8 cellular contexts compared by ENCODE assay signal in the genomic region with DNA sequence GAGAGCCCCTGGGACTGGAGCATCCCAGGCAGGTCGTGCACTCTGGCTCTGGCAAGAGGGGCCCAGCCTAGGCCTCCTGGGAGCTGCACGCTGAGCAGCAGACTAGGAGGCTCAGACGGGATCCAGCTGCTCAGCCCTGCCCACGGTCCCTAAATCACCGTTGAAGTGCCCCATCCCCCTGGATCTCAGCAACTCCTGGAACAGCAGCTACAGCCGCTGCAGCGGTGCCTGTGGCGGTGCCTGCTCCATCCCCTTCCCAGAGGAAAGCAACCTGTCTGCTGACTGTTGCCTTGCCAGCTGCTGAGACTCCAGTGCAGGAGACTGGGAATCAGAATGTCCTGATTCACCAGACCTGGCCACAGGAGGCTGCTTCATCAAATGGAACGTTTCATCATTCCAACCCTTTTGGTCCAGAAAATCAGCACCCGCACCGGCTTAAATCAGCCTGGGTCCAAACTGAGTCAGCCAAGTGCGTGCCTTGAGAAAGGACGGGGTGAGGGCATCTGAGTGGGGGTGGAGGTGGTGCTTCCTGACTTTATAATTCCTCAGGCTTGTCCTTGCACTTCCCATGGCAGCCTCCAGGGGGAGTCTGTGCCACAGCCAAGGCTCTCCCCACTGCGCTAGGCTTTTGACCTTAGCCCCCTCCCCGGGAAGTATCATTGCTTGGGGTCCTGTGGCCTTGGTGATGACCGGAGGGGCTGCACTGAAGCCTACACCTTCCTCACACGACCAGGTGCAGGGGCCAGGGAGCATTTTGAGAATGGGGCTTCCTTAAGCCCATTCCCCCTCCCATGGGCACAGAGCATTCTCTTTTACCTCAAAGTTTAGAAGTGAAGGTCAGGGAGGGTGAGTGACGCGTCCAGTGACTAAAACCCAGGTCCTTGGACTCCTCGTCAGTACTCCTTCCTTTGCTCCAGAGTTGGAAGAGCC. TPM values are rescaled to one million over a fixed set of nuclear protein-coding genes. Genes with fewer than 3 reads are reported as not detected.
DNase-seq lines count a peak whose midpoint lies in the region; ATAC-seq and TF ChIP-seq lines count a peak whose summit lies in the region.

No MANE protein-coding gene starts in this region.

- no peaks in the 10 kb centered on the region for H3K9me3 Mint-ChIP-seq in activated T-cell treated with anti-CD3 and anti-CD28 coated beads, Interleukin-2, amount 50 U/mL, for 72 hours
- peaks cover 4% of the 10 kb centered on the region for H3K9me3 Mint-ChIP-seq in progenitor cell of endocrine pancreas (ENCODE audit: low read depth)

- H3K4me3 Mint-ChIP-seq in activated T-cell treated with anti-CD3 and anti-CD28 coated beads, Interleukin-2, amount 50 U/mL, for 72 hours, result no peak overlapping the region
- no peak overlapping the region for H3K4me3 Mint-ChIP-seq in progenitor cell of endocrine pancreas (ENCODE audit: low read depth)

- peaks cover 33% of the 10 kb centered on the region for H3K27me3 Mint-ChIP-seq in activated T-cell treated with anti-CD3 and anti-CD28 coated beads, Interleukin-2, amount 50 U/mL, for 72 hours (ENCODE audit: low read depth)
- peaks cover 12% of the 10 kb centered on the region for H3K27me3 Mint-ChIP-seq in progenitor cell of endocrine pancreas

- H3K27ac Mint-ChIP-seq in activated T-cell treated with anti-CD3 and anti-CD28 coated beads, Interleukin-2, amount 50 U/mL, for 72 hours, result no peak overlapping the region
- no peak overlapping the region for H3K27ac Mint-ChIP-seq in progenitor cell of endocrine pancreas

- TF ChIP-seq CTCF in progenitor cell of endocrine pancreas (IDR thresholded peaks at IDR 0.05; ENCODE audit: unreplicated experiment), result peak; percentile 63

- peaks cover 8% of the 10 kb centered on the region for H3K4me1 Mint-ChIP-seq in activated T-cell treated with anti-CD3 and anti-CD28 coated beads, Interleukin-2, amount 50 U/mL, for 72 hours (ENCODE audit: low read depth)
- peaks cover 8% of the 10 kb centered on the region for H3K4me1 Mint-ChIP-seq in progenitor cell of endocrine pancreas (ENCODE audit: low read depth)

- peak; percentile 49 for ATAC-seq in GM19463 (IDR thresholded peaks at IDR 0.05; ENCODE audit: unreplicated experiment)
- ATAC-seq in activated T-cell treated with anti-CD3 and anti-CD28 coated beads, Interleukin-2, amount 50 U/mL, for 72 hours (replicated peaks in 1 of 2), result peak; percentile 27 to 43
- ATAC-seq in GM19455 (IDR thresholded peaks at IDR 0.05; ENCODE audit: unreplicated experiment), result no peak
- ATAC-seq in HG02938 (IDR thresholded peaks at IDR 0.05; ENCODE audit: unreplicated experiment), result no peak

- DNase-seq in CD1c-positive myeloid dendritic cell (ENCODE audit: extremely low spot score), result peak; percentile 60
- peak; percentile 15 for DNase-seq in NCI-H526 treated with DMSO at 0.1 percent for 48 hours (lab: John Stamatoyannopoulos, UW)
- DNase-seq in activated T-cell treated with anti-CD3 and anti-CD28 coated beads, Interleukin-2, amount 50 U/mL, for 72 hours, result peak; percentile 29 to 43
- DNase-seq in glomerular visceral epithelial cell (ENCODE audit: extremely low spot score), result peak; percentile 62
- DNase-seq in progenitor cell of endocrine pancreas (ENCODE audit: low spot score, unreplicated experiment), result peak; percentile 34

- no peaks in the 10 kb centered on the region for H3K36me3 Mint-ChIP-seq in activated T-cell treated with anti-CD3 and anti-CD28 coated beads, Interleukin-2, amount 50 U/mL, for 72 hours (ENCODE audit: insufficient read depth in 2 of 2)
- no peaks in the 10 kb centered on the region for H3K36me3 Mint-ChIP-seq in progenitor cell of endocrine pancreas (ENCODE audit: insufficient read depth)

RNA-seq across cellular contexts. Expression of a gene that starts 6.5 kb away (rescaled TPM):
- 1 to 10 TPM; 3.8 to 5.2 TPM for total RNA-seq in activated T-cell treated with anti-CD3 and anti-CD28 coated beads, Interleukin-2, amount 50 U/mL, for 72 hours
- total RNA-seq in progenitor cell of endocrine pancreas, result 10.1 and 12.3 TPM in 2 replicates

Comparison
In these comparisons a context has a peak if more than half of its experiments do, and no peak if none do; other contexts are left out.
1. ATAC-seq: peak in GM19463 (single experiment) and activated T-cell treated with anti-CD3 and anti-CD28 coated beads, Interleukin-2, amount 50 U/mL, for 72 hours (2 of 2); none in GM19455 (single experiment) and HG02938 (single experiment).
2. Peak in every context shown above with its lines, with median percentiles within 50 percentile points of each other: DNase-seq.